1 cellular context compared by ENCODE assay signal in the genomic region with DNA sequence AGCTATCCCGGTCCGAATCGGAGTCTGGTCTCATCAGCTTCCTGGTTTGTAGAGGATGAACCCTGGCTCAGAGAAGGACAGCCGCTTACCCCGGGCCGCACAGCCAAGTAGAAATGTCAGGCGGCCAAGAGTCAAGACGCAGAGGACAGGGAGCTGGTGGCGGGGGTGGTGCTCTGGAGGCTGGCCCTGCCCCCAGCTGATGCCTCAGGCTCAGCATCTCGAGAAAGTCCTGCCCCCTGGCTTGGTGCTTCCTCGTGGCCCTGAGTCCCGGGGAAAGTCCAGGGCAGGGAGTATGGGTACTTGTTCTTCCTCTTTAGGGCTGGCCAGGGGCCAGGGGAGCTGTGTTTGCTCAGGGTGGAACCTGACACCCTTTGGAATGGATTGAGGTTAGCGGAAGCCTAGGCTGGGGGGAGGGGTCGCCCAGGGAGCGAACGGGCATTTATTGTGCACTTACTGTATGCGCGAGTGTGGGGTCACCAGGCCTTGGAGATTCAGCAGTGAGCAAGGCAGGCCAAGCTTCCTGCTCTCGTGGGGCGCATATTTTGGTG.
A peak's percentile ranks its signal among the peaks of the same experiment; 100 is the strongest.
TF ChIP-seq lines count a peak whose summit lies in the region.

No MANE protein-coding gene starts in this region.

TF ChIP-seq in HEK293, 187 proteins besides CTCF, POLR2A, EP300 and RAD21 (continued from another document):
- TF ChIP-seq ELK4 (IDR thresholded peaks at IDR 0.05; ENCODE audit: borderline replicate concordance, low read depth, low read length) (no peak), ZNF610 (tag by site-specific recombination; IDR thresholded peaks at IDR 0.05; ENCODE audit: borderline replicate concordance) (no peak), PATZ1 (tag by site-specific recombination; IDR thresholded peaks at IDR 0.05) (peak; percentile 57; the same call in 1 of the 2 replicates), ZNF664 (tag by site-specific recombination; IDR thresholded peaks at IDR 0.05) (peak; percentile 86), ZNF629 (tag by site-specific recombination; IDR thresholded peaks at IDR 0.05) (peak; percentile 26; the same call in 1 of the 2 replicates), ZNF600 (tag by site-specific recombination; IDR thresholded peaks at IDR 0.05) (peak; percentile 47; the same call in 1 of the 2 replicates), ZBTB20 (tag by site-specific recombination; IDR thresholded peaks at IDR 0.05) (peak; percentile 90), OSR2 (tag by site-specific recombination; IDR thresholded peaks at IDR 0.05) (peak; percentile 49; the same call in 1 of the 2 replicates), ZNF76 (tag by site-specific recombination; IDR thresholded peaks at IDR 0.05; ENCODE audit: borderline replicate concordance, low read depth) (peak; percentile 36; the same call in 1 of the 2 replicates), ZNF768 (tag by site-specific recombination; IDR thresholded peaks at IDR 0.05) (0 out of 2 replicates have a peak, but pooled peaks have one; percentile 46), ZNF580 (tag by site-specific recombination; IDR thresholded peaks at IDR 0.05) (peak; percentile 44; the same call in 1 of the 2 replicates), ZBTB6 (tag by site-specific recombination; IDR thresholded peaks at IDR 0.05) (no peak), BCL11A (tag by site-specific recombination; IDR thresholded peaks at IDR 0.05; ENCODE audit: low read depth) (0 out of 2 replicates have a peak, but pooled peaks have one; percentile 15)
- TF ChIP-seq, protein P1, sequence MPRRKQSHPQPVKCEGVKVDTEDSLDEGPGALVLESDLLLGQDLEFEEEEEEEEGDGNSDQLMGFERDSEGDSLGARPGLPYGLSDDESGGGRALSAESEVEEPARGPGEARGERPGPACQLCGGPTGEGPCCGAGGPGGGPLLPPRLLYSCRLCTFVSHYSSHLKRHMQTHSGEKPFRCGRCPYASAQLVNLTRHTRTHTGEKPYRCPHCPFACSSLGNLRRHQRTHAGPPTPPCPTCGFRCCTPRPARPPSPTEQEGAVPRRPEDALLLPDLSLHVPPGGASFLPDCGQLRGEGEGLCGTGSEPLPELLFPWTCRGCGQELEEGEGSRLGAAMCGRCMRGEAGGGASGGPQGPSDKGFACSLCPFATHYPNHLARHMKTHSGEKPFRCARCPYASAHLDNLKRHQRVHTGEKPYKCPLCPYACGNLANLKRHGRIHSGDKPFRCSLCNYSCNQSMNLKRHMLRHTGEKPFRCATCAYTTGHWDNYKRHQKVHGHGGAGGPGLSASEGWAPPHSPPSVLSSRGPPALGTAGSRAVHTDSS (tag by site-specific recombination; IDR thresholded peaks at IDR 0.05): peak; percentile 56
